ENCODE assay signal across 2 cellular contexts in genomic region chr10:89474452-89474851, GRCh38.
TF ChIP-seq lines count a peak whose summit lies in the region.

No MANE protein-coding gene starts in this region.

TF ChIP-seq in liver, 16 proteins besides CTCF, POLR2A, EP300 and RAD21 (continued from another document):
- no peak for TF ChIP-seq REST (IDR thresholded peaks at IDR 0.05)
- TF ChIP-seq EGR1 (IDR thresholded peaks at IDR 0.05; ENCODE audit: low read depth in 2 of 2): no peak
- TF ChIP-seq JUND (IDR thresholded peaks at IDR 0.05): no peak
- no peak for TF ChIP-seq FOXA1 (IDR thresholded peaks at IDR 0.05)
- no peak for TF ChIP-seq HNF4A (conservative IDR thresholded peaks at IDR 0.05)
- TF ChIP-seq HNF4G (IDR thresholded peaks at IDR 0.05): no peak
- TF ChIP-seq YY1 (IDR thresholded peaks at IDR 0.05): no peak
- TF ChIP-seq TAF1 (conservative IDR thresholded peaks at IDR 0.05): no peak
- TF ChIP-seq ATF3 (IDR thresholded peaks at IDR 0.05): no peak
- no peak for TF ChIP-seq FOXA2 (IDR thresholded peaks at IDR 0.05)
- TF ChIP-seq RXRA (IDR thresholded peaks at IDR 0.05): no peak
- no peak for TF ChIP-seq NR2F2 (IDR thresholded peaks at IDR 0.05)
- TF ChIP-seq MAX (IDR thresholded peaks at IDR 0.05): no peak
- no peak for TF ChIP-seq GABPA (IDR thresholded peaks at IDR 0.05 in 1 of 2, conservative IDR thresholded peaks at IDR 0.05 in 1 of 2)

TF ChIP-seq in HepG2, 621 proteins besides CTCF, POLR2A, EP300 and RAD21 (continued from another document):
- TF ChIP-seq HNF1A (IDR thresholded peaks at IDR 0.05; ENCODE audit: low read depth) (no peak), HNF1A (CRISPR knock-in tag; IDR thresholded peaks at IDR 0.05; ENCODE audit: borderline replicate concordance) (no peak), AHDC1 (CRISPR knock-in tag; IDR thresholded peaks at IDR 0.05; ENCODE audit: borderline replicate concordance) (no peak), MTF2 (CRISPR knock-in tag; IDR thresholded peaks at IDR 0.05; ENCODE audit: borderline replicate concordance) (no peak), ZNF761 (CRISPR knock-in tag; conservative IDR thresholded peaks at IDR 0.05) (no peak), JUN (CRISPR knock-in tag; IDR thresholded peaks at IDR 0.05) (no peak), ZNF574 (CRISPR knock-in tag; IDR thresholded peaks at IDR 0.05) (no peak), CAMTA2 (CRISPR knock-in tag; IDR thresholded peaks at IDR 0.05; ENCODE audit: borderline replicate concordance) (no peak), THAP11 (CRISPR knock-in tag; IDR thresholded peaks at IDR 0.05) (no peak), HOMEZ (CRISPR knock-in tag; IDR thresholded peaks at IDR 0.05; ENCODE audit: low read depth) (no peak), ZNF296 (CRISPR knock-in tag; conservative IDR thresholded peaks at IDR 0.05) (no peak), BHLHE40 (IDR thresholded peaks at IDR 0.05; ENCODE audit: low read length) (no peak)
